Comparison of ENCODE assay signal across 8 cellular contexts in the genomic region with DNA sequence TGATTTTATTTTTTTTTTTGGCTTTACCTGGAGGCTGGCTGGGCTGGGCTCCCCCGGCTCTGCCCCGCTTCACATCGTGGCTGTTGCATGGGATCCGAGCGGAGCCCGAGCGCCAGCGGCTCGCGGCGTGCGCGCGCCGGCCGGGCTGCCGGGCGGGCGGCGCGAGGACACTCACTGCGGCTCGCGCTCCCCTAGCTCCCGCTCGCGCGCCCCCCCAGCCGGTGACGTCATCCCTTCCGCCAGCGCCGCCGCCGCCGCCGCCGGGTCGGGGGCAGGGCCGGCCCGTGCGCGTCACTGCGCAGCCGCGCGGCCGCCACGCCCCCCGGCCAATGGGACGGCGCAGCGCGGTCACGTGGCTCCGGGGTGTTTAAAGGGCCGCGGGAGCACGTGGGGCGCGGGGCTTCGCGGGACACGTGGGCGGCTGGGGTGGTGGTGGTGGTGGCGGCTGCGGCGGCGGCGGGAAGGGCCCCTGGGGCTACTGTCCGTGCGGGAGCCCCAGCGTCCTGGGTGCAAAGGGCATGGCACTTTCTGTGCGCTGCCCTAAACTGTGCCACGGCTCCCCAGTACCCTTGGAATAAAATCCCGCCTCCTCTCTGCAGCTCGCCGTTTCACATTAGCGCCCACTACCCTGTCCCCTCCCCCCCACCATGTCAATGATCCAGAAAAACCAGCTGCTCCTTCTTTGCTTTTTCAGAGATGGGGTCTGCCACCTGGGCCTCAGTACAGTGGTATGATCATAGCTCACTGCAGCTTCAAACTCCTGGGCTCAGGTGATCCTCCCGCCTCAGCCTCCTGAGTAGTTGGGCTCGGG. TPM values are rescaled to one million over a fixed set of nuclear protein-coding genes. Genes with fewer than 3 reads are reported as not detected.
DNase-seq lines count a peak whose midpoint lies in the region; TF ChIP-seq lines count a peak whose summit lies in the region.

TSS of gene PTPRS (minus strand) at position 176 of the 811 bp plus-strand sequence. CDS start 54,672 bp downstream, outside the sequence.

- CTCF ChIA-PET in HEK293T (lab: Yijun Ruan, JAX): interaction anchor here (1.0 kb wide), 1 partner anchor 13 kb away, joined by 3 read pairs; no protein-coding TSS in a partner anchor

- no peaks in the 10 kb centered on the region; the same call in 1 of the 2 replicates for H3K36me3 ChIP-seq in BE2C

- H3K27me3 ChIP-seq in BE2C (no peaks in the 10 kb centered on the region), mononuclear cell (ENCODE audit: insufficient read depth, low read length) (peaks cover 25% of the 10 kb centered on the region)

- H3K4me3 ChIP-seq in BE2C (ENCODE audit: low read depth, low read length) (peak within 1 kb of the TSS; percentile 76), epithelial cell of proximal tubule (ENCODE audit: low read depth, low read length) (peak within 1 kb of the TSS; percentile 46), mononuclear cell (ENCODE audit: low read length) (peak within 1 kb of the TSS; percentile 23)

- POLR2A ChIA-PET in HEK293T (lab: Yijun Ruan, JAX): interaction anchor here (0.6 to 2.0 kb wide), 3 partner anchors 10 to 48 kb away, joined by 3 to 9 read pairs (median 3); no protein-coding TSS in a partner anchor

- H3K4me1 ChIP-seq in BE2C (peaks cover 3% of the 10 kb centered on the region; the same call in 1 of the 2 replicates), mononuclear cell (ENCODE audit: insufficient read depth, low read length) (peaks cover 7% of the 10 kb centered on the region)

- H3K9me3 ChIP-seq in BE2C (peaks cover 9% of the 10 kb centered on the region), mononuclear cell (ENCODE audit: low read depth, low read length) (no peaks in the 10 kb centered on the region)

- TF ChIP-seq CTCF in BE2C (IDR thresholded peaks at IDR 0.05; ENCODE audit: low read depth, low read length) (no peak), epithelial cell of proximal tubule (conservative IDR thresholded peaks at IDR 0.05; ENCODE audit: low read depth, low read length) (no peak)

- DNase-seq in BE2C (peak; percentile 96), HEK293T (ENCODE audit: extremely low spot score) (peak; percentile 98), NCI-H748 treated with DMSO at 0.1 percent for 48 hours (lab: John Stamatoyannopoulos, UW) (peak; percentile 52), activated T-cell treated with anti-CD3 and anti-CD28 coated beads for 4 hours (peak; percentile 46), epithelial cell of proximal tubule (ENCODE audit: low read depth) (no peak), Kasumi-1 (lab: John Stamatoyannopoulos, UW) (no peak)
- peak; percentile 60 to 67 for DNase-seq in stimulated activated CD8-positive, alpha-beta memory T cell treated with anti-CD3 and anti-CD28 coated beads, Interleukin-15, amount 100 ng/mL, for 48 hours (ENCODE audit: low read depth in 2 of 2)

TF ChIP-seq in HEK293T, 16 proteins besides CTCF, POLR2A, EP300 and RAD21:
- TF ChIP-seq LEF1 (IDR thresholded peaks at IDR 0.05; ENCODE audit: borderline replicate concordance) (no peak), L3MBTL2 (conservative IDR thresholded peaks at IDR 0.05) (peak; percentile 99), ELF4 (IDR thresholded peaks at IDR 0.05) (no peak), CTBP1 (IDR thresholded peaks at IDR 0.05; ENCODE audit: borderline replicate concordance) (no peak), FOXM1 (IDR thresholded peaks at IDR 0.05; ENCODE audit: borderline replicate concordance) (peak; percentile 82; the same call in 1 of the 2 replicates), FOXK2 (IDR thresholded peaks at IDR 0.05) (no peak), ARNT (IDR thresholded peaks at IDR 0.05) (0 out of 2 replicates have a peak, but pooled peaks have one; percentile 50), ZNF384 (IDR thresholded peaks at IDR 0.05) (no peak), FOXA1 (IDR thresholded peaks at IDR 0.05) (no peak)

RNA-seq across cellular contexts. Expression of gene PTPRS, which starts in this region (rescaled TPM):
- polyA plus RNA-seq in BE2C (2012; ENCODE audit: insufficient read depth, insufficient read length, low read depth): 59.9 TPM
- 9.3 and 31.9 TPM in 2 replicates for total RNA-seq in epithelial cell of proximal tubule
- total RNA-seq in mononuclear cell: 5.9 TPM

Comparison
In these comparisons a context has a peak if more than half of its experiments do, and no peak if none do; other contexts are left out.
1. DNase-seq: peak in BE2C (single experiment), HEK293T (single experiment), NCI-H748 treated with DMSO at 0.1 percent for 48 hours (single experiment), activated T-cell treated with anti-CD3 and anti-CD28 coated beads for 4 hours (single experiment) and stimulated activated CD8-positive, alpha-beta memory T cell treated with anti-CD3 and anti-CD28 coated beads, Interleukin-15, amount 100 ng/mL, for 48 hours (2 of 2); none in epithelial cell of proximal tubule (single experiment) and Kasumi-1 (0 of 2).
2. H3K4me3 ChIP-seq: peak in every context shown above with its lines; median percentile 76 in BE2C; 46 in epithelial cell of proximal tubule; 23 in mononuclear cell.